Comparison of ENCODE assay signal across 9 cellular contexts in genomic region chr2:87745353-87745951, GRCh38. TPM values are rescaled to one million over a fixed set of nuclear protein-coding genes. Genes with fewer than 3 reads are reported as not detected.
DNase-seq lines count a peak whose midpoint lies in the region; ATAC-seq, FAIRE-seq and TF ChIP-seq lines count a peak whose summit lies in the region.
"Not testable (repeated sequence)": the region's sequence is repeated elsewhere in the genome, so short reads cannot be mapped to it uniquely, and the experiment has no call there.
"Had no signal": no experiment of that assay in that cellular context is flagged by ENCODE, and none has a peak within 500 bp of the region (broad histone marks: within the 10 kb centered on the region; RNA-seq: fewer than 3 reads in every experiment).

No MANE protein-coding gene starts in this region.

- DNase-seq in LNCaP clone FGC (ENCODE audit: low read depth) (peak; percentile 1), Panc1 (ENCODE audit: low read depth, low spot score) (peak; percentile 5), bronchial epithelial cell (ENCODE audit: low read depth) (peak; percentile 58), foreskin keratinocyte (peak; percentile 1 to 42), trophoblast cell (peak; percentile 0 to 42)
- DNase-seq in activated naive CD4-positive, alpha-beta T cell treated with anti-CD3 and anti-CD28 coated beads, Interleukin-2, amount 10 ng/mL, durations not matched to agents 7 days and 5 days; HepG2 (ENCODE audit: low spot score): not testable (repeated sequence)

- in situ Hi-C loops in Panc1 (cut with HindIII; ENCODE audit: low pct_unique_long_range_greater_than_20kb, low sequenced_read_pairs); HepG2 (cut with HindIII; ENCODE audit: extremely low pct_ligation_motif_present, low pct_unique_long_range_greater_than_20kb): not testable (repeated sequence)

- H3K4me1 ChIP-seq in Panc1 (ENCODE audit: control insufficient read depth, insufficient read depth, low read length); foreskin keratinocyte; HepG2 (ENCODE audit: insufficient read depth, low read length); trophoblast cell (ENCODE audit: control insufficient read depth in 1 of 2, insufficient read depth in 2 of 2, low read length in 2 of 2): not testable (repeated sequence)

- not testable (repeated sequence) for H3K4ac ChIP-seq in trophoblast cell (ENCODE audit: low read depth, low read length)

- not testable (repeated sequence) for H4K91ac ChIP-seq in trophoblast cell (ENCODE audit: low read depth, low read length)

- H3K4me2 ChIP-seq in HepG2 (ENCODE audit: low read depth, low read length); trophoblast cell (ENCODE audit: low read length): not testable (repeated sequence)

- H3K4me1 Mint-ChIP-seq in activated naive CD4-positive, alpha-beta T cell treated with anti-CD3 and anti-CD28 coated beads, Interleukin-2, amount 10 ng/mL, durations not matched to agents 7 days and 5 days: not testable (repeated sequence)

- H3K27me3 ChIP-seq in Panc1 (ENCODE audit: control insufficient read depth, insufficient read depth, low read length); bronchial epithelial cell (ENCODE audit: control insufficient read depth, insufficient read depth, low read length); foreskin keratinocyte; HepG2 (ENCODE audit: control insufficient read depth in 1 of 2, insufficient read depth in 2 of 2, low read length in 2 of 2); trophoblast cell (ENCODE audit: insufficient read depth, low read length): not testable (repeated sequence)

- H3K14ac ChIP-seq in trophoblast cell (ENCODE audit: low read length): not testable (repeated sequence)

- POLR2A ChIA-PET in Panc1 (lab: Charles Lee); HepG2 (lab: Yijun Ruan, JAX): not testable (repeated sequence)

- BruUV-seq in Panc1 (replicated peaks; lab: Mats Ljungman, UMichigan); HepG2 (replicated peaks; lab: Mats Ljungman, UMichigan): not testable (repeated sequence)

- not testable (repeated sequence) for TF ChIP-seq CTCF in LNCaP clone FGC (IDR thresholded peaks at IDR 0.05; ENCODE audit: control insufficient read depth, extremely low read depth, insufficient read depth); Panc1 (IDR thresholded peaks at IDR 0.05); bronchial epithelial cell (IDR thresholded peaks at IDR 0.05; ENCODE audit: insufficient read depth, low read length, severe bottlenecking); foreskin keratinocyte (conservative IDR thresholded peaks at IDR 0.05); HepG2 (CRISPR knock-in tag; IDR thresholded peaks at IDR 0.05)

- not testable (repeated sequence) for H3K9me3 ChIP-seq in Panc1 (ENCODE audit: control insufficient read depth, insufficient read depth, low read depth, low read length); HepG2 (ENCODE audit: low read length); trophoblast cell (ENCODE audit: insufficient read depth, low read depth, low read length)

- H3K4me3 ChIP-seq in LNCaP clone FGC (ENCODE audit: low read depth, low read length); Panc1 (ENCODE audit: low read depth in 2 of 2, low read length in 2 of 2); bronchial epithelial cell (ENCODE audit: low read depth, low read length); HepG2 (replicated peaks in 1 of 3; ENCODE audit: insufficient read depth in 1 of 3, low read depth in 2 of 3, low read length in 3 of 3); trophoblast cell (ENCODE audit: low read depth, low read length): not testable (repeated sequence)

- not testable (repeated sequence) for H3K36me3 Mint-ChIP-seq in activated naive CD4-positive, alpha-beta T cell treated with anti-CD3 and anti-CD28 coated beads, Interleukin-2, amount 10 ng/mL, durations not matched to agents 7 days and 5 days

- H4K12ac ChIP-seq in trophoblast cell (ENCODE audit: low read depth, low read length): not testable (repeated sequence)

- not testable (repeated sequence) for H3K79me2 ChIP-seq in HepG2 (ENCODE audit: insufficient read depth, low read length); trophoblast cell (ENCODE audit: control insufficient read depth, insufficient read depth, low read length, poor library complexity)

- WGBS in HepG2 (ENCODE audit: low lambda C conversion rate): 7% methylated on average over 5 of the region's 9 CpGs
- no CpG with 5 or more reads among the region's 9 CpGs for WGBS in trophoblast cell (ENCODE audit: extremely low coverage, insufficient coverage, insufficient read length)

- H3K79me1 ChIP-seq in trophoblast cell (ENCODE audit: low read length): not testable (repeated sequence)

- H3K18ac ChIP-seq in trophoblast cell (ENCODE audit: low read length): not testable (repeated sequence)

- CTCF ChIA-PET in Panc1 (lab: Charles Lee); activated naive CD4-positive, alpha-beta T cell treated with anti-CD3 and anti-CD28 coated beads, Interleukin-2, amount 10 ng/mL, durations not matched to agents 7 days and 5 days (lab: Charles Lee); HepG2 (lab: Yijun Ruan, JAX; ENCODE audit: low intra/inter-chr PET ratio, low total read pairs): not testable (repeated sequence)

- not testable (repeated sequence) for H3K36me3 ChIP-seq in Panc1 (ENCODE audit: control insufficient read depth, insufficient read depth, low read length); bronchial epithelial cell (ENCODE audit: control insufficient read depth, insufficient read depth, low read length); HepG2 (replicated peaks in 1 of 2; ENCODE audit: control insufficient read depth in 1 of 2, insufficient read depth in 2 of 2, low read length in 2 of 2); trophoblast cell (ENCODE audit: control insufficient read depth in 1 of 2, insufficient read depth in 2 of 2, low read length in 2 of 2)

- H3K27ac Mint-ChIP-seq in activated naive CD4-positive, alpha-beta T cell treated with anti-CD3 and anti-CD28 coated beads, Interleukin-2, amount 10 ng/mL, durations not matched to agents 7 days and 5 days: peak overlapping the region; percentile 25

- not testable (repeated sequence) for H3K27me3 Mint-ChIP-seq in activated naive CD4-positive, alpha-beta T cell treated with anti-CD3 and anti-CD28 coated beads, Interleukin-2, amount 10 ng/mL, durations not matched to agents 7 days and 5 days

- not testable (repeated sequence) for TF ChIP-seq RAD21 in HepG2 (CRISPR knock-in tag; IDR thresholded peaks at IDR 0.05)

- H4K8ac ChIP-seq in trophoblast cell (ENCODE audit: low read depth, low read length): not testable (repeated sequence)

- ATAC-seq in Panc1, foreskin keratinocyte, HepG2: not testable (repeated sequence)

- not testable (repeated sequence) for H3K23ac ChIP-seq in trophoblast cell (ENCODE audit: low read length)

- not testable (repeated sequence) for H2BK5ac ChIP-seq in trophoblast cell (ENCODE audit: low read depth, low read length, poor library complexity)

- H2BK12ac ChIP-seq in trophoblast cell (ENCODE audit: low read length): not testable (repeated sequence)

- not testable (repeated sequence) for TF ChIP-seq EP300 in HepG2 (IDR thresholded peaks at IDR 0.05; ENCODE audit: low read depth in 2 of 2, low read length in 2 of 2); HepG2 (CRISPR knock-in tag; IDR thresholded peaks at IDR 0.05; ENCODE audit: borderline replicate concordance)

- not testable (repeated sequence) for H2AFZ ChIP-seq in HepG2 (ENCODE audit: low read length); trophoblast cell (ENCODE audit: insufficient read depth, low read length, poor library complexity)

- TF ChIP-seq POLR2A in HepG2 (IDR thresholded peaks at IDR 0.05; ENCODE audit: insufficient read depth in 1 of 2, low read depth in 2 of 2, low read length in 2 of 2): not testable (repeated sequence)

- not testable (repeated sequence) for H2AK5ac ChIP-seq in trophoblast cell (ENCODE audit: low read length)

- not testable (repeated sequence) for H3K27ac ChIP-seq in Panc1 (ENCODE audit: low read length); foreskin keratinocyte; HepG2 (ENCODE audit: extremely low read length, insufficient read depth, low read length); trophoblast cell (ENCODE audit: low read depth, low read length)

- not testable (repeated sequence) for H3K4me3 Mint-ChIP-seq in activated naive CD4-positive, alpha-beta T cell treated with anti-CD3 and anti-CD28 coated beads, Interleukin-2, amount 10 ng/mL, durations not matched to agents 7 days and 5 days

- H3K9me3 Mint-ChIP-seq in activated naive CD4-positive, alpha-beta T cell treated with anti-CD3 and anti-CD28 coated beads, Interleukin-2, amount 10 ng/mL, durations not matched to agents 7 days and 5 days: not testable (repeated sequence)

- H3K9ac ChIP-seq in HepG2 (ENCODE audit: insufficient read depth, low read depth, low read length); trophoblast cell (ENCODE audit: low read length): not testable (repeated sequence)

- intact Hi-C loops in Panc1 (cut with micrococcal nuclease; ENCODE audit: unreplicated experiment); HepG2 (cut with micrococcal nuclease; ENCODE audit: unreplicated experiment): not testable (repeated sequence)

- H2BK120ac ChIP-seq in trophoblast cell (ENCODE audit: insufficient read depth, low read length, poor library complexity): not testable (repeated sequence)

- FAIRE-seq in bronchial epithelial cell (lab: Jason Lieb, UNC); HepG2 (lab: Jason Lieb, UNC): not testable (repeated sequence)

- not testable (repeated sequence) for H4K20me1 ChIP-seq in HepG2 (ENCODE audit: insufficient read depth, low read length)

RNA-seq across cellular contexts. Expression of gene PLGLB2, which starts 2.4 kb away (rescaled TPM):
- total RNA-seq in Panc1 (2021; ENCODE audit: unreplicated experiment) (not detected), bronchial epithelial cell (1.3 TPM in 1 of 2 replicates, not detected in the other), foreskin keratinocyte (0.24 TPM in 1 of 2 replicates, not detected in the other), HepG2 (2016; rRNA removed; fragmentation: Illumina TruSeq; extraction: Trizol) (0.07 TPM in 1 of 2 replicates, not detected in the other)
- polyA plus RNA-seq in Panc1 (2012; ENCODE audit: insufficient read length): not detected
- polyA plus RNA-seq in foreskin keratinocyte (0.11 TPM in 1 of 2 replicates, not detected in the other), HepG2 (2011; rRNA removed) (0.25 and 0.33 TPM in 2 replicates)
- total RNA-seq in HepG2 (2016; cell fraction: cytosol; rRNA removed; fragmentation: Illumina TruSeq; extraction: Trizol; ENCODE audit: low read depth): not detected in 2 replicates
- 0.19 TPM in 1 of 2 replicates, not detected in the other for total RNA-seq in HepG2 (2016; cell fraction: insoluble cytoplasmic fraction; rRNA removed; fragmentation: Illumina TruSeq; extraction: Trizol)
- total RNA-seq in HepG2 (2016; cell fraction: membrane; rRNA removed; fragmentation: Illumina TruSeq; extraction: Trizol): not detected in 2 replicates
- total RNA-seq in HepG2 (2016; cell fraction: nucleus; rRNA removed; fragmentation: Illumina TruSeq; extraction: Trizol): 0.25 TPM in 1 of 2 replicates, not detected in the other
- not detected in 2 replicates for polyA plus RNA-seq in HepG2 (2011; cell fraction: cytosol; rRNA removed)
- 0.71 TPM in 1 of 2 replicates, not detected in the other for polyA plus RNA-seq in HepG2 (2011; cell fraction: nucleus; rRNA removed)
- polyA plus RNA-seq in HepG2 (2012): 0.27 TPM in 1 of 2 replicates, not detected in the other
- polyA plus RNA-seq in HepG2 (2016; cell fraction: cytosol; fragmentation: Illumina TruSeq; extraction: Trizol; ENCODE audit: low read depth): not detected in 2 replicates
- polyA plus RNA-seq in HepG2 (2016; cell fraction: insoluble cytoplasmic fraction; fragmentation: Illumina TruSeq; extraction: Trizol; ENCODE audit: low read depth): not detected in 2 replicates
- not detected in 2 replicates for polyA plus RNA-seq in HepG2 (2016; cell fraction: membrane; fragmentation: Illumina TruSeq; extraction: Trizol; ENCODE audit: low read depth)
- polyA plus RNA-seq in HepG2 (2016; cell fraction: nucleus; fragmentation: Illumina TruSeq; extraction: Trizol; ENCODE audit: insufficient read depth, low read depth): 0.48 TPM in 1 of 2 replicates, not detected in the other
- 1.4 TPM in 1 of 2 replicates, not detected in the other for polyA minus RNA-seq in HepG2 (2011; rRNA and poly(A)+ RNA removed; ENCODE audit: low replicate concordance)
- polyA minus RNA-seq in HepG2 (2011; cell fraction: cytosol; rRNA and poly(A)+ RNA removed): not detected in 2 replicates
- polyA minus RNA-seq in HepG2 (2011; cell fraction: nucleus; rRNA and poly(A)+ RNA removed): 3.0 and 3.2 TPM in 2 replicates
- polyA plus RNA-seq in trophoblast cell (2013): 0.22 and 0.36 TPM in 2 replicates
- total RNA-seq: HT-29 had no signal
- polyA plus RNA-seq: CD14-positive monocyte had no signal
